Comparison of ENCODE assay signal across 8 cellular contexts in the genomic region with DNA sequence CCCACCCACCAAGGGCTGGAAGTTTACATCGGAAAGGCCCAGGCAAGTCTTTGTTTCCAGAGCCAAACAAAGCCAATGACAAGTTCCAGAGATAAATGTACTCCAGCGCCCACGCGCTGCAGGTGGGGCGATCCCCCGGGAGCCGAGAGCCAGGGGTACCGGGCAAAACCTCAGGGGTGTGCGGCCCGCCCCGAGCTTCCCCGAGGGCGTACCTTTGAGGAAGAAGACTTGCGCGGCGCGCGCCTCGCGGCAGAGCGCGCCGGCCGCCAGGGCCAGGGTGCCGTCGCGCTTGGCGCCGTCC. TPM values are rescaled to one million over a fixed set of nuclear protein-coding genes. Genes with fewer than 3 reads are reported as not detected.
DNase-seq lines count a peak whose midpoint lies in the region; ATAC-seq, FAIRE-seq and TF ChIP-seq lines count a peak whose summit lies in the region.

No MANE protein-coding gene starts in this region.

- TF ChIP-seq CTCF in GM06990 (IDR thresholded peaks at IDR 0.05; ENCODE audit: insufficient read depth, low read length, poor library complexity, severe bottlenecking) (no peak), OCI-LY3 (IDR thresholded peaks at IDR 0.05; ENCODE audit: low read depth, low read length) (no peak)

- no peaks in the 10 kb centered on the region for H4K20me1 ChIP-seq in OCI-LY3 (ENCODE audit: insufficient read depth, low read length)

- no peaks in the 10 kb centered on the region for H3K9me3 ChIP-seq in OCI-LY3 (ENCODE audit: insufficient read depth, low read length)
- H3K9me3 ChIP-seq in ectodermal cell (ENCODE audit: control insufficient read depth, low read length): no peaks in the 10 kb centered on the region
- no peaks in the 10 kb centered on the region for H3K9me3 ChIP-seq in neuron (ENCODE audit: low read length)

- no peak for ATAC-seq in HG02763 (IDR thresholded peaks at IDR 0.05; ENCODE audit: unreplicated experiment)
- no peak for ATAC-seq in GM18498 (IDR thresholded peaks at IDR 0.05; ENCODE audit: unreplicated experiment)

- H2AFZ ChIP-seq in OCI-LY3 (ENCODE audit: low read depth, low read length) (peak overlapping the region; percentile 43; the same call in 1 of the 2 replicates), neuron (ENCODE audit: low read depth, low read length) (no peak overlapping the region)

- peaks cover 26% of the 10 kb centered on the region for H3K4me1 ChIP-seq in OCI-LY3 (ENCODE audit: low read length)
- H3K4me1 ChIP-seq in ectodermal cell (ENCODE audit: control insufficient read depth, insufficient read depth, low read length): peaks cover 24% of the 10 kb centered on the region
- peaks cover 49% of the 10 kb centered on the region for H3K4me1 ChIP-seq in neuron (ENCODE audit: insufficient read depth, low read length)

- H3K36me3 ChIP-seq in GM06990 (ENCODE audit: control insufficient read depth, insufficient read depth, low read length) (peaks cover 2% of the 10 kb centered on the region), OCI-LY3 (replicated peaks; ENCODE audit: low read depth, low read length) (peaks cover 16% of the 10 kb centered on the region), ectodermal cell (ENCODE audit: control insufficient read depth, insufficient read depth, low read length) (peaks cover 6% of the 10 kb centered on the region), neuron (ENCODE audit: insufficient read depth, low read length) (peaks cover 23% of the 10 kb centered on the region)

- WGBS in ectodermal cell, 2 experiments: 0 to 1% methylated on average over 29 of the region's 29 CpGs

- peak overlapping the region; percentile 76 for H3K4me3 ChIP-seq in GM06990 (replicated peaks; ENCODE audit: low read depth, low read length)
- H3K4me3 ChIP-seq in OCI-LY3 (ENCODE audit: low read length): peak overlapping the region; percentile 95
- H3K4me3 ChIP-seq in ectodermal cell (ENCODE audit: insufficient read depth, low read depth, low read length): peak overlapping the region; percentile 79
- H3K4me3 ChIP-seq in neuron (ENCODE audit: low read length): peak overlapping the region; percentile 92

- H3K79me2 ChIP-seq in OCI-LY3 (ENCODE audit: low read length): peaks cover 11% of the 10 kb centered on the region

- FAIRE-seq in urothelium cell line (lab: Jason Lieb, UNC): no peak

- DNase-seq in GM06990 (ENCODE audit: extremely low read depth, insufficient read length): no peak
- no peak for DNase-seq in urothelium cell line (ENCODE audit: low spot score)
- DNase-seq in NCI-H510A treated with DMSO at 0.1 percent for 48 hours (lab: John Stamatoyannopoulos, UW): no peak

- H3K27ac ChIP-seq in OCI-LY3 (ENCODE audit: low read length) (no peak overlapping the region), ectodermal cell (ENCODE audit: insufficient read depth, low read depth, low read length, poor library complexity, severe bottlenecking) (no peak overlapping the region)

- no peaks in the 10 kb centered on the region for H3K27me3 ChIP-seq in GM06990 (replicated peaks; ENCODE audit: control insufficient read depth, insufficient read depth, low read length)
- H3K27me3 ChIP-seq in OCI-LY3 (ENCODE audit: low read depth, low read length): no peaks in the 10 kb centered on the region
- H3K27me3 ChIP-seq in ectodermal cell (ENCODE audit: control insufficient read depth, insufficient read depth, low read length, poor library complexity, severe bottlenecking): peaks cover 45% of the 10 kb centered on the region
- H3K27me3 ChIP-seq in neuron (ENCODE audit: insufficient read depth, low read length): no peaks in the 10 kb centered on the region

- H3K4me2 ChIP-seq in OCI-LY3 (ENCODE audit: low read length): peak overlapping the region; percentile 98

- H3K9ac ChIP-seq in OCI-LY3 (ENCODE audit: low read length): peak overlapping the region; percentile 93

RNA-seq across cellular contexts. Expression of gene DUSP1, which starts 0.7 kb away (rescaled TPM):
- polyA plus RNA-seq in ectodermal cell (2013, experiment 1 of 4): 9.4 TPM
- 6.5 TPM for polyA plus RNA-seq in ectodermal cell (2013, experiment 2 of 4)
- 7.8 TPM for polyA plus RNA-seq in ectodermal cell (2013, experiment 3 of 4)
- 7.0 TPM for polyA plus RNA-seq in ectodermal cell (2013, experiment 4 of 4)
